9 cellular contexts compared by ENCODE assay signal in genomic region chr5:81393783-81394718, GRCh38. TPM values are rescaled to one million over a fixed set of nuclear protein-coding genes. Genes with fewer than 3 reads are reported as not detected.
DNase-seq lines count a peak whose midpoint lies in the region; ATAC-seq and TF ChIP-seq lines count a peak whose summit lies in the region.
"Had no signal": no experiment of that assay in that cellular context is flagged by ENCODE, and none has a peak within 500 bp of the region (broad histone marks: within the 10 kb centered on the region; RNA-seq: fewer than 3 reads in every experiment).

Gene ACOT12 (minus strand): TSS chr5:81394134. CDS start chr5:81394114, 20 bp downstream.

- H3K9me3 Mint-ChIP-seq in neural progenitor cell = no peaks in the 10 kb centered on the region
- H3K9me3 Mint-ChIP-seq: activated naive CD4-positive, alpha-beta T cell treated with anti-CD3 and anti-CD28 coated beads, Interleukin-2, amount 50 U/mL, for 72 hours had no signal

- H3K79me2 ChIP-seq in neural progenitor cell (ENCODE audit: low read depth) = no peaks in the 10 kb centered on the region

- no peaks in the 10 kb centered on the region for H4K20me1 ChIP-seq in neural progenitor cell (ENCODE audit: low read depth)

- peak within 1 kb of the TSS; percentile 83 for H3K4me3 Mint-ChIP-seq in neural progenitor cell

- H3K9me3 ChIP-seq in neural progenitor cell (ENCODE audit: low read depth) = no peaks in the 10 kb centered on the region

- no peak within 1 kb of the TSS for H3K27ac ChIP-seq in neural progenitor cell

- H2AFZ ChIP-seq in neural progenitor cell (replicated peaks) = peak within 1 kb of the TSS; percentile 98

- H3F3A ChIP-seq in neural progenitor cell (ENCODE audit: low read depth) = peaks cover 29% of the 10 kb centered on the region

- DNase-seq in AG20443 (ENCODE audit: low spot score) (peak; percentile 59), NCI-H2227 (lab: John Stamatoyannopoulos, UW; ENCODE audit: unreplicated experiment) (peak; percentile 23), neural progenitor cell (ENCODE audit: low spot score) (peak; percentile 77), RKO (ENCODE audit: low spot score) (no peak), NCI-H2196 (lab: John Stamatoyannopoulos, UW; ENCODE audit: unreplicated experiment) (no peak), NCI-H2029 (lab: John Stamatoyannopoulos, UW) (no peak), NCI-H2107 treated with DMSO at 0.1 percent for 48 hours (lab: John Stamatoyannopoulos, UW; ENCODE audit: unreplicated experiment) (no peak)

- peak within 1 kb of the TSS; percentile 74 for H3K4me3 ChIP-seq in neural progenitor cell

- peak within 1 kb of the TSS; percentile 88 for H3K4me2 ChIP-seq in neural progenitor cell

- peak; percentile 20 for ATAC-seq in esophagus mucosa

- peaks cover 11% of the 10 kb centered on the region for H3K4me1 Mint-ChIP-seq in neural progenitor cell

- H3K9ac ChIP-seq in neural progenitor cell = no peak within 1 kb of the TSS

- TF ChIP-seq CTCF in neural progenitor cell (IDR thresholded peaks at IDR 0.05) = no peak

- H3K36me3 ChIP-seq in neural progenitor cell = no peaks in the 10 kb centered on the region

- peaks cover 6% of the 10 kb centered on the region for H3K4me1 ChIP-seq in neural progenitor cell

- no peak within 1 kb of the TSS for H3K27ac Mint-ChIP-seq in neural progenitor cell
- H3K27ac Mint-ChIP-seq: activated naive CD4-positive, alpha-beta T cell treated with anti-CD3 and anti-CD28 coated beads, Interleukin-2, amount 50 U/mL, for 72 hours had no signal

- H3K36me3 Mint-ChIP-seq in neural progenitor cell = no peaks in the 10 kb centered on the region
- H3K36me3 Mint-ChIP-seq: activated naive CD4-positive, alpha-beta T cell treated with anti-CD3 and anti-CD28 coated beads, Interleukin-2, amount 50 U/mL, for 72 hours had no signal

- peaks cover 35% of the 10 kb centered on the region for H3K27me3 ChIP-seq in neural progenitor cell

- peaks cover 20% of the 10 kb centered on the region for H3K27me3 Mint-ChIP-seq in neural progenitor cell (ENCODE audit: insufficient read depth, low read depth)

RNA-seq across cellular contexts. Expression of gene ACOT12, which starts in this region (rescaled TPM):
- total RNA-seq in esophagus mucosa (not detected), neural progenitor cell (ENCODE audit: low replicate concordance) (1.2 TPM in 1 of 2 replicates, not detected in the other)
- total RNA-seq: activated naive CD4-positive, alpha-beta T cell treated with anti-CD3 and anti-CD28 coated beads, Interleukin-2, amount 50 U/mL, for 72 hours had no signal

Comparison
In these comparisons a context has a peak if more than half of its experiments do, and no peak if none do; other contexts are left out.
1. Peak in ATAC-seq in esophagus mucosa; RNA of the gene not detected or under 1 TPM.
2. DNase-seq: peak in AG20443 (single experiment), NCI-H2227 (single experiment) and neural progenitor cell (single experiment); none in RKO (single experiment), NCI-H2196 (single experiment), NCI-H2029 (single experiment) and NCI-H2107 treated with DMSO at 0.1 percent for 48 hours (single experiment).